Comparison of ENCODE assay signal across 8 cellular contexts in the genomic region with DNA sequence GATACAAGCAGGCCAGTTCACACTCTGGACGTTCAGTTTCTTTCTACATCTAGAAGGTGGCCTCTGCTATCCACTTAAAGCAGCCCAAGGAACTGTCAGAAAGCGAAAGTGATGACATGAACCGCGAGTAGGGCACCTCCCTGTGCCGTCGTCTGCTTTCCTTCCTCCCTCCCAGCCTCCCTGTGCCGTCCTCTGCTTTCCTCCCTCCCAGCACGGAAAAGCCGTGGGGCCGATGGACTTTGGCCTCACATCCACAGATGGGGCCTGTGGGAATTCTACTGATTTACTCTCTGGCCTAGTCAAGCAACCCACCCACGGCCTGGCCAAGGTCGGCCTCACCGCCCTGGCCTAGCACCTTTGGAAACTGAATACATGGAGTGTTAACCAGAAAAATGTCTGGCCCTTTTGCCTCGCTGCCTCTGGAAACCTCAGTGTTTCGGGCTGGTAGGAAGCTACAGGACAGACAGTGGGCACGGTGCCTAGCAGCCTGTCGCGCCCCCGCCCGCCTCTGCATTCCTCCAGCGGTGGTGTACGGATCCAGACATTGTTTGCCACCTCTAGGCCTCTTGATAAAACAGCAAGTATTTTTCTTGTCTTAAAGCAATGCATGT. TPM values are rescaled to one million over a fixed set of nuclear protein-coding genes. Genes with fewer than 3 reads are reported as not detected.
DNase-seq lines count a peak whose midpoint lies in the region; ATAC-seq and TF ChIP-seq lines count a peak whose summit lies in the region.

No MANE protein-coding gene starts in this region.

- no peak overlapping the region for H3K4me3 ChIP-seq in cardiac muscle cell
- H3K4me3 ChIP-seq in sigmoid colon = peak overlapping the region; percentile 5 to 44 (median 34)

- ATAC-seq in HG03108 (IDR thresholded peaks at IDR 0.05; ENCODE audit: unreplicated experiment) (no peak), GM19395 (IDR thresholded peaks at IDR 0.05; ENCODE audit: unreplicated experiment) (no peak)

- peak overlapping the region; percentile 34 for H3K27ac Mint-ChIP-seq in activated T-helper 1 cell treated with anti-CD3 and anti-CD28 coated beads, Interleukin-12 subunit alpha, Interleukin-12 subunit beta, Interleukin-2, Interleukin-4 antibody, amounts not matched to agents 30 ng/mL and 10 ng/mL and 1 ng/mL, durations not matched to agents 14 hours and 24 hours and 36 hours

- no peak overlapping the region for H3K4me3 Mint-ChIP-seq in activated T-helper 1 cell treated with anti-CD3 and anti-CD28 coated beads, Interleukin-12 subunit alpha, Interleukin-12 subunit beta, Interleukin-2, Interleukin-4 antibody, amounts not matched to agents 30 ng/mL and 10 ng/mL and 1 ng/mL, durations not matched to agents 14 hours and 24 hours and 36 hours

- intact Hi-C loops in activated T-helper 1 cell treated with anti-CD3 and anti-CD28 coated beads, Interleukin-12 subunit alpha, Interleukin-12 subunit beta, Interleukin-2, Interleukin-4 antibody, amounts not matched to agents 30 ng/mL and 10 ng/mL and 1 ng/mL, durations not matched to agents 14 hours and 24 hours and 36 hours (cut with micrococcal nuclease) = no loop called here
- intact Hi-C loops in sigmoid colon (cut with DNase I) = no loop called here

- TF ChIP-seq CTCF in cardiac muscle cell (IDR thresholded peaks at IDR 0.05; ENCODE audit: low read depth, low read length) (peak; percentile 21), sigmoid colon (IDR thresholded peaks at IDR 0.05) (no peak)

- no peak for TF ChIP-seq POLR2A in sigmoid colon (IDR thresholded peaks at IDR 0.05)

- H3K4me1 ChIP-seq in cardiac muscle cell (ENCODE audit: low read depth) (peaks cover 4% of the 10 kb centered on the region), sigmoid colon (peaks cover 0 to 37% (median 25%) of the 10 kb centered on the region in 4 donors)

- no peaks in the 10 kb centered on the region for H3K27me3 Mint-ChIP-seq in activated T-helper 1 cell treated with anti-CD3 and anti-CD28 coated beads, Interleukin-12 subunit alpha, Interleukin-12 subunit beta, Interleukin-2, Interleukin-4 antibody, amounts not matched to agents 30 ng/mL and 10 ng/mL and 1 ng/mL, durations not matched to agents 14 hours and 24 hours and 36 hours (ENCODE audit: insufficient read depth)

- no peaks in the 10 kb centered on the region for H3K9me3 ChIP-seq in cardiac muscle cell (ENCODE audit: low read depth)
- no peaks in the 10 kb centered on the region for H3K9me3 ChIP-seq in sigmoid colon

- WGBS in sigmoid colon, 2 donors = 12 to 46% methylated on average over 22 of the region's 22 CpGs

- peaks cover 43% of the 10 kb centered on the region for H3K36me3 Mint-ChIP-seq in activated T-helper 1 cell treated with anti-CD3 and anti-CD28 coated beads, Interleukin-12 subunit alpha, Interleukin-12 subunit beta, Interleukin-2, Interleukin-4 antibody, amounts not matched to agents 30 ng/mL and 10 ng/mL and 1 ng/mL, durations not matched to agents 14 hours and 24 hours and 36 hours (ENCODE audit: low read depth)

- peak; percentile 82 for DNase-seq in HT1080 (ENCODE audit: low read depth)
- DNase-seq in activated T-helper 1 cell treated with anti-CD3 and anti-CD28 coated beads, Interleukin-12 subunit alpha, Interleukin-12 subunit beta, Interleukin-2, Interleukin-4 antibody, amounts not matched to agents 30 ng/mL and 10 ng/mL and 1 ng/mL, durations not matched to agents 14 hours and 24 hours and 36 hours (ENCODE audit: low spot score) = no peak
- DNase-seq in cardiac muscle cell (ENCODE audit: low read depth in 1 of 2, low spot score in 1 of 2) = peak; percentile 23 to 93
- peak; percentile 87 for DNase-seq in sigmoid colon
- DNase-seq in NCI-H1694 (lab: John Stamatoyannopoulos, UW) = no peak
- DNase-seq in NCI-H1105 (lab: John Stamatoyannopoulos, UW) = no peak

- H3K9me3 Mint-ChIP-seq in activated T-helper 1 cell treated with anti-CD3 and anti-CD28 coated beads, Interleukin-12 subunit alpha, Interleukin-12 subunit beta, Interleukin-2, Interleukin-4 antibody, amounts not matched to agents 30 ng/mL and 10 ng/mL and 1 ng/mL, durations not matched to agents 14 hours and 24 hours and 36 hours = no peaks in the 10 kb centered on the region

- H3K4me1 Mint-ChIP-seq in activated T-helper 1 cell treated with anti-CD3 and anti-CD28 coated beads, Interleukin-12 subunit alpha, Interleukin-12 subunit beta, Interleukin-2, Interleukin-4 antibody, amounts not matched to agents 30 ng/mL and 10 ng/mL and 1 ng/mL, durations not matched to agents 14 hours and 24 hours and 36 hours (ENCODE audit: low read depth) = peaks cover 31% of the 10 kb centered on the region

- no peak for TF ChIP-seq EP300 in sigmoid colon (IDR thresholded peaks at IDR 0.05)

- H3K27ac ChIP-seq in cardiac muscle cell (peak overlapping the region; percentile 77), sigmoid colon (peak overlapping the region; percentile 88 to 93 (median 90))

- H3K36me3 ChIP-seq in cardiac muscle cell = peaks cover 4% of the 10 kb centered on the region
- H3K36me3 ChIP-seq in sigmoid colon = peaks cover 12 to 41% (median 17%) of the 10 kb centered on the region in 4 donors

- H3K27me3 ChIP-seq in cardiac muscle cell (no peaks in the 10 kb centered on the region), sigmoid colon (no peaks in the 10 kb centered on the region)

RNA-seq across cellular contexts. Expression of gene PEX26, which starts 14.2 kb away (rescaled TPM):
- total RNA-seq in HT1080 (2014; rRNA removed; shearing (Covaris generic)) = 46.2 and 50.9 TPM in 2 replicates
- polyA plus RNA-seq in HT1080 (2015; cell fraction: cytosol; rRNA removed) = 42.3 and 43.1 TPM in 2 replicates
- 33.9 and 37.8 TPM in 2 replicates for polyA plus RNA-seq in HT1080 (2015; cell fraction: nucleus; rRNA removed)
- 50.0 and 54.4 TPM in 2 replicates for total RNA-seq in activated T-helper 1 cell treated with anti-CD3 and anti-CD28 coated beads, Interleukin-12 subunit alpha, Interleukin-12 subunit beta, Interleukin-2, Interleukin-4 antibody, amounts not matched to agents 30 ng/mL and 10 ng/mL and 1 ng/mL, durations not matched to agents 14 hours and 24 hours and 36 hours
- total RNA-seq in cardiac muscle cell = 35.6 and 45.5 TPM in 2 replicates
- polyA plus RNA-seq in cardiac muscle cell = 5.4 and 6.8 TPM in 2 replicates
- total RNA-seq in sigmoid colon = 10 to 100 TPM; 13.3 to 21.3 (median 17.7) TPM
- 100 to 1,000 TPM in 1 of 3 donors, 10 to 100 TPM in 2; 45.0 to 124 (median 85.1) TPM for polyA plus RNA-seq in sigmoid colon

RNA-seq across cellular contexts. Expression of gene TUBA8, which starts 18.6 kb away (rescaled TPM):
- 0.06 and 0.17 TPM in 2 replicates for total RNA-seq in HT1080 (2014; rRNA removed; shearing (Covaris generic))
- 0.36 TPM in 1 of 2 replicates, not detected in the other for polyA plus RNA-seq in HT1080 (2015; cell fraction: cytosol; rRNA removed)
- polyA plus RNA-seq in HT1080 (2015; cell fraction: nucleus; rRNA removed) = 0.23 and 0.70 TPM in 2 replicates
- 1.1 and 1.5 TPM in 2 replicates for total RNA-seq in activated T-helper 1 cell treated with anti-CD3 and anti-CD28 coated beads, Interleukin-12 subunit alpha, Interleukin-12 subunit beta, Interleukin-2, Interleukin-4 antibody, amounts not matched to agents 30 ng/mL and 10 ng/mL and 1 ng/mL, durations not matched to agents 14 hours and 24 hours and 36 hours
- 1.1 TPM in 2 replicates for total RNA-seq in cardiac muscle cell
- polyA plus RNA-seq in cardiac muscle cell = 0.87 and 1.4 TPM in 2 replicates
- 1 to 10 TPM in 2 of 4 donors, under 1 TPM in 2; 0.81 to 1.1 (median 1.0) TPM for total RNA-seq in sigmoid colon
- 1 to 10 TPM in 2 of 3 donors, under 1 TPM in 1; 0.92 to 3.3 (median 3.0) TPM for polyA plus RNA-seq in sigmoid colon

RNA-seq across cellular contexts. Expression of gene USP18, which starts 57.9 kb away (rescaled TPM):
- total RNA-seq in HT1080 (2014; rRNA removed; shearing (Covaris generic)) = 2.3 and 3.9 TPM in 2 replicates
- 2.8 and 3.1 TPM in 2 replicates for polyA plus RNA-seq in HT1080 (2015; cell fraction: cytosol; rRNA removed)
- 1.6 and 2.2 TPM in 2 replicates for polyA plus RNA-seq in HT1080 (2015; cell fraction: nucleus; rRNA removed)
- 22.4 and 24.2 TPM in 2 replicates for total RNA-seq in activated T-helper 1 cell treated with anti-CD3 and anti-CD28 coated beads, Interleukin-12 subunit alpha, Interleukin-12 subunit beta, Interleukin-2, Interleukin-4 antibody, amounts not matched to agents 30 ng/mL and 10 ng/mL and 1 ng/mL, durations not matched to agents 14 hours and 24 hours and 36 hours
- 2.3 and 3.2 TPM in 2 replicates for total RNA-seq in cardiac muscle cell
- polyA plus RNA-seq in cardiac muscle cell = 5.6 and 5.8 TPM in 2 replicates
- total RNA-seq in sigmoid colon = 1 to 10 TPM; 2.0 to 8.9 (median 4.2) TPM
- 10 to 100 TPM in 1 of 3 donors, 1 to 10 TPM in 2; 4.8 to 12.8 (median 6.7) TPM for polyA plus RNA-seq in sigmoid colon

Comparison
In these comparisons a context has a peak if more than half of its experiments do, and no peak if none do; other contexts are left out.
1. DNase-seq: peak in HT1080 (single experiment), cardiac muscle cell (2 of 2) and sigmoid colon (single experiment); none in activated T-helper 1 cell treated with anti-CD3 and anti-CD28 coated beads, Interleukin-12 subunit alpha, Interleukin-12 subunit beta, Interleukin-2, Interleukin-4 antibody, amounts not matched to agents 30 ng/mL and 10 ng/mL and 1 ng/mL, durations not matched to agents 14 hours and 24 hours and 36 hours (single experiment), NCI-H1694 (single experiment) and NCI-H1105 (single experiment).